Comparison of ENCODE assay signal across 8 cellular contexts in genomic region chr4:185424905-185425599, GRCh38. TPM values are rescaled to one million over a fixed set of nuclear protein-coding genes. Genes with fewer than 3 reads are reported as not detected.
A peak's percentile ranks its signal among the peaks of the same experiment; 100 is the strongest.
DNase-seq lines count a peak whose midpoint lies in the region; ATAC-seq and TF ChIP-seq lines count a peak whose summit lies in the region.

No MANE protein-coding gene starts in this region.

- no peaks in the 10 kb centered on the region for H3K27me3 ChIP-seq in HUES6 (ENCODE audit: control insufficient read depth, insufficient read depth, low read length)
- H3K27me3 ChIP-seq in left ventricle myocardium inferior (ENCODE audit: low read depth) = no peaks in the 10 kb centered on the region

- H3K9ac ChIP-seq in HUES6 (ENCODE audit: low read length) = peak overlapping the region; percentile 100

- in situ Hi-C loops in GM13977 (cut with MboI; ENCODE audit: low pct_unique_long_range_greater_than_20kb, low sequenced_read_pairs, unreplicated experiment) = no loop called here

- no peak for TF ChIP-seq CTCF in 22Rv1 (IDR thresholded peaks at IDR 0.05)
- TF ChIP-seq CTCF in GM13977 (IDR thresholded peaks at IDR 0.05; ENCODE audit: extremely low read depth, insufficient read depth, missing control alignments) = no peak
- no peak for TF ChIP-seq CTCF in left ventricle myocardium inferior (IDR thresholded peaks at IDR 0.05; ENCODE audit: borderline replicate concordance)

- H3K36me3 ChIP-seq in HUES6 (ENCODE audit: control insufficient read depth, insufficient read depth, low read length) (peaks cover 7% of the 10 kb centered on the region; the same call in 1 of the 2 replicates), left ventricle myocardium inferior (peaks cover 16% of the 10 kb centered on the region)

- no peak for ATAC-seq in activated naive CD4-positive, alpha-beta T cell treated with anti-CD3 and anti-CD28 coated beads, Interleukin-2, amount 50 U/mL, for 72 hours

- peak overlapping the region; percentile 77 for H3K4me3 ChIP-seq in HUES6 (ENCODE audit: low read depth, low read length)
- H3K4me3 ChIP-seq in left ventricle myocardium inferior = peak overlapping the region; percentile 80

- DNase-seq in GM13977 (ENCODE audit: low spot score) = peak; percentile 14
- no peak for DNase-seq in activated naive CD4-positive, alpha-beta T cell treated with anti-CD3 and anti-CD28 coated beads, Interleukin-2, amount 50 U/mL, for 72 hours (ENCODE audit: low spot score in 2 of 2)
- no peak for DNase-seq in left ventricle myocardium inferior
- peak; percentile 23 for DNase-seq in renal cortical epithelial cell (ENCODE audit: low read depth)
- DNase-seq in effector CD4-positive, alpha-beta T cell = no peak
- DNase-seq in effector CD8-positive, alpha-beta T cell (lab: John Stamatoyannopoulos, UW) = no peak

- H3K27ac ChIP-seq in 22Rv1 (peak overlapping the region; percentile 80), HUES6 (ENCODE audit: low read depth, low read length) (peak overlapping the region; percentile 97), left ventricle myocardium inferior (replicated peaks) (peak overlapping the region; percentile 97)

- peaks cover 5% of the 10 kb centered on the region; the same call in 1 of the 2 replicates for H3K4me1 ChIP-seq in HUES6 (ENCODE audit: control insufficient read depth, insufficient read depth, low read length)
- peaks cover 55% of the 10 kb centered on the region for H3K4me1 ChIP-seq in left ventricle myocardium inferior

- H3K27ac Mint-ChIP-seq in activated naive CD4-positive, alpha-beta T cell treated with anti-CD3 and anti-CD28 coated beads, Interleukin-2, amount 50 U/mL, for 72 hours = peak overlapping the region; percentile 97 to 99

- peaks cover 20 to 21% of the 10 kb centered on the region in 2 donors for H3K36me3 Mint-ChIP-seq in activated naive CD4-positive, alpha-beta T cell treated with anti-CD3 and anti-CD28 coated beads, Interleukin-2, amount 50 U/mL, for 72 hours

- intact Hi-C loops in left ventricle myocardium inferior (cut with micrococcal nuclease) = loop anchor here (10.0 kb wide), 1 partner anchor 170 kb away; no protein-coding TSS in a partner anchor

- H3K9me3 Mint-ChIP-seq in activated naive CD4-positive, alpha-beta T cell treated with anti-CD3 and anti-CD28 coated beads, Interleukin-2, amount 50 U/mL, for 72 hours = no peaks in the 10 kb centered on the region

- H3K9me3 ChIP-seq in HUES6 (ENCODE audit: control insufficient read depth, insufficient read depth, low read depth, low read length) (no peaks in the 10 kb centered on the region), left ventricle myocardium inferior (replicated peaks) (no peaks in the 10 kb centered on the region)

RNA-seq across cellular contexts. Expression of gene UFSP2, which starts 0.7 kb away (rescaled TPM):
- 10 to 100 TPM; 28.7 to 40.0 TPM for total RNA-seq in activated naive CD4-positive, alpha-beta T cell treated with anti-CD3 and anti-CD28 coated beads, Interleukin-2, amount 50 U/mL, for 72 hours
- total RNA-seq in left ventricle myocardium inferior = 51.2 TPM
- 39.6 and 48.8 TPM in 2 replicates for total RNA-seq in renal cortical epithelial cell

RNA-seq across cellular contexts. Expression of gene ANKRD37, which starts 28.4 kb away (rescaled TPM):
- 10 to 100 TPM in 1 of 2 donors, 1 to 10 TPM in 1; 9.1 to 44.5 TPM for total RNA-seq in activated naive CD4-positive, alpha-beta T cell treated with anti-CD3 and anti-CD28 coated beads, Interleukin-2, amount 50 U/mL, for 72 hours
- 18.0 TPM for total RNA-seq in left ventricle myocardium inferior
- total RNA-seq in renal cortical epithelial cell = 4.9 and 10.6 TPM in 2 replicates

RNA-seq across cellular contexts. Expression of gene LRP2BP, which starts 29.3 kb away (rescaled TPM):
- 1 to 10 TPM in 1 of 2 donors, under 1 TPM in 1; 0.68 to 1.7 TPM for total RNA-seq in activated naive CD4-positive, alpha-beta T cell treated with anti-CD3 and anti-CD28 coated beads, Interleukin-2, amount 50 U/mL, for 72 hours
- total RNA-seq in left ventricle myocardium inferior (2.8 TPM), renal cortical epithelial cell (1.3 TPM in 1 of 2 replicates, not detected in the other)

RNA-seq across cellular contexts. Expression of gene CCDC110, which starts 46.5 kb away (rescaled TPM):
- 1 to 10 TPM in 1 of 2 donors, under 1 TPM in 1; 0.50 to 1.0 TPM for total RNA-seq in activated naive CD4-positive, alpha-beta T cell treated with anti-CD3 and anti-CD28 coated beads, Interleukin-2, amount 50 U/mL, for 72 hours
- total RNA-seq in left ventricle myocardium inferior (2.0 TPM), renal cortical epithelial cell (0.87 and 4.4 TPM in 2 replicates)

Comparison
In these comparisons a context has a peak if more than half of its experiments do, and no peak if none do; other contexts are left out.
1. DNase-seq: peak in GM13977 (single experiment) and renal cortical epithelial cell (single experiment); none in activated naive CD4-positive, alpha-beta T cell treated with anti-CD3 and anti-CD28 coated beads, Interleukin-2, amount 50 U/mL, for 72 hours (0 of 2), left ventricle myocardium inferior (single experiment), effector CD4-positive, alpha-beta T cell (single experiment) and effector CD8-positive, alpha-beta T cell (single experiment).
2. Peak in every context shown above with its lines, with median percentiles within 50 percentile points of each other: H3K27ac ChIP-seq.